ENCODE assay signal across 10 cellular contexts in the genomic region with DNA sequence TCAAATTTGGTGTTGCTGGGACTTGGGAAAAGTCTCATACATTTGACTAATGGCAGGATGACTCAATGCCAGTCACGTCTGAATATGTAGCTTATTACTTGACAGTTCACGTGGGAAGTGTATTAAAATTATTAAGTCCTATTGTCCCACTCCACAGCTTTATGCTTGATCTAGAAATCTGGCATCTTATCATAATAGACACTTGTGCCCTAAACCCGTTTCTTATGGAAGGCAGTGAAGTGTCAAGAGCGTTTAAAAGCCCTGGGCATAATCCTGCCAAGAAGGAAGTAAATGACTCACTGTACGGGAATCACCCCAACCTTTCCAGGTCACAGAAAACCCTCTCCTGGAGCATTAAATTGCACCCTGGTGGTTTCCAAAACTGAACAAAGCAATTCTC.
DNase-seq lines count a peak whose midpoint lies in the region; ATAC-seq, FAIRE-seq and TF ChIP-seq lines count a peak whose summit lies in the region.
"Had no signal": no experiment of that assay in that cellular context is flagged by ENCODE, and none has a peak within 500 bp of the region (broad histone marks: within the 10 kb centered on the region; RNA-seq: fewer than 3 reads in every experiment).

No MANE protein-coding gene starts in this region.

- peak overlapping the region; percentile 87 for H3K9ac ChIP-seq in endothelial cell of umbilical vein (replicated peaks; ENCODE audit: extremely low read depth, insufficient read depth, low read length)

- TF ChIP-seq POLR2A in endothelial cell of umbilical vein (IDR thresholded peaks at IDR 0.05; ENCODE audit: low read depth, low read length) = no peak

- CTCF ChIA-PET in endothelial cell of umbilical vein (lab: Charles Lee) = interaction anchor here (0.6 to 5.0 kb wide), 10 partner anchors 10 to 81 kb away, joined by 3 to 22 read pairs (median 4); no protein-coding TSS in a partner anchor

- POLR2A ChIA-PET in endothelial cell of umbilical vein (lab: Charles Lee) = interaction anchor here (2.0 kb wide), 1 partner anchor 28 kb away, joined by 5 read pairs; no protein-coding TSS in a partner anchor

- H3K4me1 ChIP-seq in endothelial cell of umbilical vein (ENCODE audit: control insufficient read depth, extremely low read depth, insufficient read depth, low read length) = peaks cover 70% of the 10 kb centered on the region
- H3K4me1 ChIP-seq in psoas muscle = no peaks in the 10 kb centered on the region

- H2AFZ ChIP-seq in endothelial cell of umbilical vein (ENCODE audit: low read depth, low read length) = no peak overlapping the region

- TF ChIP-seq CTCF in endothelial cell of umbilical vein (IDR thresholded peaks at IDR 0.05; ENCODE audit: extremely low read depth in 1 of 2, insufficient read depth in 1 of 2, low read depth in 1 of 2, low read length in 2 of 2) (no peak), psoas muscle (IDR thresholded peaks at IDR 0.05) (no peak)

- H3K9me3 ChIP-seq in endothelial cell of umbilical vein (replicated peaks; ENCODE audit: control insufficient read depth, insufficient read depth, low read length) = no peaks in the 10 kb centered on the region
- no peaks in the 10 kb centered on the region for H3K9me3 ChIP-seq in psoas muscle

- H3K36me3 ChIP-seq in endothelial cell of umbilical vein (ENCODE audit: control insufficient read depth in 2 of 2, extremely low read depth in 1 of 2, insufficient read depth in 2 of 2, low read length in 2 of 2) = peaks cover 2 to 3% of the 10 kb centered on the region in 2 experiments
- no peaks in the 10 kb centered on the region for H3K36me3 ChIP-seq in psoas muscle (ENCODE audit: insufficient read depth in 1 of 2, low read depth in 1 of 2)

- dilution Hi-C loops in endothelial cell of umbilical vein (cut with MboI; ENCODE audit: extremely low pct_ligation_motif_present, low sequenced_read_pairs) = no loop called here

- H4K20me1 ChIP-seq in endothelial cell of umbilical vein (replicated peaks; ENCODE audit: control insufficient read depth, extremely low read depth, insufficient read depth, low read length) = no peaks in the 10 kb centered on the region

- H3K27ac ChIP-seq in endothelial cell of umbilical vein (ENCODE audit: insufficient read depth, low read depth, low read length) = peak overlapping the region; percentile 99
- H3K27ac ChIP-seq in psoas muscle = peak overlapping the region; percentile 23

- peak; percentile 92 for FAIRE-seq in endothelial cell of umbilical vein (lab: Jason Lieb, UNC)

- H3K27me3 ChIP-seq in endothelial cell of umbilical vein (ENCODE audit: control insufficient read depth in 2 of 2, insufficient read depth in 2 of 2, low read length in 2 of 2) = no peaks in the 10 kb centered on the region
- no peaks in the 10 kb centered on the region for H3K27me3 ChIP-seq in psoas muscle (ENCODE audit: insufficient read depth in 3 of 3, low read length in 2 of 3)

- BruUV-seq in endothelial cell of umbilical vein (replicated peaks; lab: Mats Ljungman, UMichigan) = no TSS peak

- no peaks in the 10 kb centered on the region for H3K9me1 ChIP-seq in endothelial cell of umbilical vein (replicated peaks; ENCODE audit: control insufficient read depth, extremely low read depth, insufficient read depth, low read length)

- ATAC-seq in psoas muscle = peak in 2 of 4 donors; percentile 38 to 60
- ATAC-seq in HG02884 (IDR thresholded peaks at IDR 0.05; ENCODE audit: unreplicated experiment) = no peak

- peaks cover 24% of the 10 kb centered on the region for H3K79me2 ChIP-seq in endothelial cell of umbilical vein (ENCODE audit: control insufficient read depth, insufficient read depth, low read length)

- intact Hi-C loops in endothelial cell of umbilical vein (cut with micrococcal nuclease) = loop anchor here (1.0 to 5.0 kb wide), 4 partner anchors 10 to 425 kb away; partner anchors contain the start of gene MRPL39
- intact Hi-C loops in psoas muscle (cut with DNase I) = no loop called here
- intact Hi-C loops in posterior vena cava (cut with DNase I) = no loop called here

- peak overlapping the region; percentile 85 for H3K4me2 ChIP-seq in endothelial cell of umbilical vein (ENCODE audit: insufficient read depth, low read length)

- H3K4me3 ChIP-seq in endothelial cell of umbilical vein (replicated peaks in 1 of 3; ENCODE audit: insufficient read depth in 1 of 3, low read depth in 1 of 3, low read length in 3 of 3) (peak overlapping the region in 1 of 3 experiments; percentile 14), psoas muscle (no peak overlapping the region)

- DNase-seq in DMS79 treated with DMSO at 0.1 percent for 48 hours (lab: John Stamatoyannopoulos, UW) (peak; percentile 90), NCI-H226 (peak; percentile 79), endothelial cell of umbilical vein (ENCODE audit: low read depth, low spot score) (peak; percentile 95), psoas muscle (no peak), posterior vena cava (ENCODE audit: low spot score) (no peak), NCI-H2107 (lab: John Stamatoyannopoulos, UW) (no peak)
- no peak for DNase-seq in stimulated activated CD4-positive, alpha-beta T cell treated with anti-CD3 and anti-CD28 coated beads, Interleukin-4, amount 100 ng/mL, for 24 hours
- DNase-seq: H7, NCI-H1930 had no signal

- WGBS in psoas muscle, 3 donors = 29 to 55% (median 39%) methylated on average over 5 of the region's 5 CpGs

TF ChIP-seq in endothelial cell of umbilical vein, 7 proteins besides CTCF, POLR2A, EP300 and RAD21:
- TF ChIP-seq EZH2 (IDR thresholded peaks at IDR 0.05; ENCODE audit: borderline replicate concordance, low read depth, low read length, severe bottlenecking) (no peak), JUN (IDR thresholded peaks at IDR 0.05; ENCODE audit: borderline replicate concordance, insufficient read depth, insufficient read length, low read depth) (peak; percentile 84), FOS (IDR thresholded peaks at IDR 0.05; ENCODE audit: borderline replicate concordance, insufficient read depth, low read length) (peak; percentile 89), MAX (IDR thresholded peaks at IDR 0.05; ENCODE audit: insufficient read depth, insufficient read length) (no peak), GATA2 (IDR thresholded peaks at IDR 0.05; ENCODE audit: insufficient read depth, insufficient read length, low read depth, low read length) (peak; percentile 91), MYC (IDR thresholded peaks at IDR 0.05; ENCODE audit: low read depth, low read length) (no peak), POLR2AphosphoS5 (IDR thresholded peaks at IDR 0.05; ENCODE audit: insufficient read depth, low read depth, low read length) (peak; percentile 69)

Comparison
In these comparisons a context has a peak if more than half of its experiments do, and no peak if none do; other contexts are left out.
1. DNase-seq: peak in DMS79 treated with DMSO at 0.1 percent for 48 hours (single experiment), NCI-H226 (single experiment) and endothelial cell of umbilical vein (single experiment); none in psoas muscle (0 of 2), posterior vena cava (single experiment), stimulated activated CD4-positive, alpha-beta T cell treated with anti-CD3 and anti-CD28 coated beads, Interleukin-4, amount 100 ng/mL, for 24 hours (single experiment) and NCI-H2107 (single experiment).